In the genomic region with DNA sequence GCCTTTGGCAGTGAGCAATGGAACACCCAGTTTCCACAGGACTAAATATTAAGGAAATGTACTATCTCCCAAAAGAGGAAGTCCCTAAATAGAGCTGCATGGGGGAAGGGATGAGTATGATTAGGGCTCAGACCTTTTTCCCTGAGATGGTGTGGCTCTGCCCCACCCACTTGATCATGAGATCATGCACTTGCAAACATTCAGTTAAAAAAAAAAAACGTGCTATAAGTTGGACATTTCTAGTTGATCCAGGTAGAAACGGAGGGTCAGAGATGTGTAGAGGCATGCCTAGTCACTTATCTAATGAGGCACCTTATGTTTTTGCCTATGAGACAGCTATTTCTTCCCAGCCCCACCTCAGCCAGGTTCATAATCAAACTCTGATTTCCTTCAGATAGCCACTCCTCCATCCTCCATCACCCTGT, we compare ENCODE assay signal across 1 cellular context.
TF ChIP-seq lines count a peak whose summit lies in the region.

No MANE protein-coding gene starts in this region.

TF ChIP-seq in K562, 482 proteins besides CTCF, POLR2A, EP300 and RAD21 (continued from another document and continues in another):
- TF ChIP-seq, protein P1, sequence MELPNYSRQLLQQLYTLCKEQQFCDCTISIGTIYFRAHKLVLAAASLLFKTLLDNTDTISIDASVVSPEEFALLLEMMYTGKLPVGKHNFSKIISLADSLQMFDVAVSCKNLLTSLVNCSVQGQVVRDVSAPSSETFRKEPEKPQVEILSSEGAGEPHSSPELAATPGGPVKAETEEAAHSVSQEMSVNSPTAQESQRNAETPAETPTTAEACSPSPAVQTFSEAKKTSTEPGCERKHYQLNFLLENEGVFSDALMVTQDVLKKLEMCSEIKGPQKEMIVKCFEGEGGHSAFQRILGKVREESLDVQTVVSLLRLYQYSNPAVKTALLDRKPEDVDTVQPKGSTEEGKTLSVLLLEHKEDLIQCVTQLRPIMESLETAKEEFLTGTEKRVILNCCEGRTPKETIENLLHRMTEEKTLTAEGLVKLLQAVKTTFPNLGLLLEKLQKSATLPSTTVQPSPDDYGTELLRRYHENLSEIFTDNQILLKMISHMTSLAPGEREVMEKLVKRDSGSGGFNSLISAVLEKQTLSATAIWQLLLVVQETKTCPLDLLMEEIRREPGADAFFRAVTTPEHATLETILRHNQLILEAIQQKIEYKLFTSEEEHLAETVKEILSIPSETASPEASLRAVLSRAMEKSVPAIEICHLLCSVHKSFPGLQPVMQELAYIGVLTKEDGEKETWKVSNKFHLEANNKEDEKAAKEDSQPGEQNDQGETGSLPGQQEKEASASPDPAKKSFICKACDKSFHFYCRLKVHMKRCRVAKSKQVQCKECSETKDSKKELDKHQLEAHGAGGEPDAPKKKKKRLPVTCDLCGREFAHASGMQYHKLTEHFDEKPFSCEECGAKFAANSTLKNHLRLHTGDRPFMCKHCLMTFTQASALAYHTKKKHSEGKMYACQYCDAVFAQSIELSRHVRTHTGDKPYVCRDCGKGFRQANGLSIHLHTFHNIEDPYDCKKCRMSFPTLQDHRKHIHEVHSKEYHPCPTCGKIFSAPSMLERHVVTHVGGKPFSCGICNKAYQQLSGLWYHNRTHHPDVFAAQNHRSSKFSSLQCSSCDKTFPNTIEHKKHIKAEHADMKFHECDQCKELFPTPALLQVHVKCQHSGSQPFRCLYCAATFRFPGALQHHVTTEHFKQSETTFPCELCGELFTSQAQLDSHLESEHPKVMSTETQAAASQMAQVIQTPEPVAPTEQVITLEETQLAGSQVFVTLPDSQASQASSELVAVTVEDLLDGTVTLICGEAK (IDR thresholded peaks at IDR 0.05), result no peak
- TF ChIP-seq, protein P1 (CRISPR knock-in tag; IDR thresholded peaks at IDR 0.05), result no peak
- TF ChIP-seq JUN (IDR thresholded peaks at IDR 0.05; ENCODE audit: borderline replicate concordance, low read depth, low read length), result peak; percentile 57; the same call in 1 of the 2 replicates
- TF ChIP-seq JUN (CRISPR knock-in tag; IDR thresholded peaks at IDR 0.05; ENCODE audit: borderline replicate concordance), result no peak
- TF ChIP-seq NCOR1 (IDR thresholded peaks at IDR 0.05), result peak; percentile 36
- 0 out of 2 replicates have a peak, but pooled peaks have one; percentile 40 for TF ChIP-seq MITF (IDR thresholded peaks at IDR 0.05)
- peak; percentile 81 for TF ChIP-seq ATF7 (IDR thresholded peaks at IDR 0.05)
- TF ChIP-seq SMARCE1 (IDR thresholded peaks at IDR 0.05), result peak; percentile 87
- TF ChIP-seq ZBTB11 (CRISPR knock-in tag; IDR thresholded peaks at IDR 0.05), result 0 out of 6 replicates have a peak, but pooled peaks of 1 of the 3 experiments have one; percentile 44
- peak; percentile 58; the same call in 1 of the 2 replicates for TF ChIP-seq MAFF (IDR thresholded peaks at IDR 0.05; ENCODE audit: low read length)
- 0 out of 2 replicates have a peak, but pooled peaks have one; percentile 9 for TF ChIP-seq TCF15 (CRISPR knock-in tag; IDR thresholded peaks at IDR 0.05)
- peak in 1 of 2 experiments; percentile 89; a peak in 2 of 4 replicates for TF ChIP-seq SRF (CRISPR knock-in tag; IDR thresholded peaks at IDR 0.05)
- TF ChIP-seq, protein P2, sequence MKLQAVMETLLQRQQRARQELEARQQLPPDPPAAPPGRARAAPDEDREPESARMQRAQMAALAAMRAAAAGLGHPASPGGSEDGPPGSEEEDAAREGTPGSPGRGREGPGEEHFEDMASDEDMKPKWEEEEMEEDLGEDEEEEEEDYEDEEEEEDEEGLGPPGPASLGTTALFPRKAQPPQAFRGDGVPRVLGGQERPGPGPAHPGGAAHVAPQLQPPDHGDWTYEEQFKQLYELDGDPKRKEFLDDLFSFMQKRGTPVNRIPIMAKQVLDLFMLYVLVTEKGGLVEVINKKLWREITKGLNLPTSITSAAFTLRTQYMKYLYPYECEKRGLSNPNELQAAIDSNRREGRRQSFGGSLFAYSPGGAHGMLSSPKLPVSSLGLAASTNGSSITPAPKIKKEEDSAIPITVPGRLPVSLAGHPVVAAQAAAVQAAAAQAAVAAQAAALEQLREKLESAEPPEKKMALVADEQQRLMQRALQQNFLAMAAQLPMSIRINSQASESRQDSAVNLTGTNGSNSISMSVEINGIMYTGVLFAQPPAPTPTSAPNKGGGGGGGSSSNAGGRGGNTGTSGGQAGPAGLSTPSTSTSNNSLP (IDR thresholded peaks at IDR 0.05; ENCODE audit: borderline replicate concordance, low read depth, low read length), result peak; percentile 81
- peak in 1 of 2 experiments; percentile 54; a peak in 1 of 3 replicates for TF ChIP-seq CBX3 (IDR thresholded peaks at IDR 0.05; ENCODE audit: borderline replicate concordance in 1 of 2, low read length in 2 of 2)
- TF ChIP-seq, protein P3, sequence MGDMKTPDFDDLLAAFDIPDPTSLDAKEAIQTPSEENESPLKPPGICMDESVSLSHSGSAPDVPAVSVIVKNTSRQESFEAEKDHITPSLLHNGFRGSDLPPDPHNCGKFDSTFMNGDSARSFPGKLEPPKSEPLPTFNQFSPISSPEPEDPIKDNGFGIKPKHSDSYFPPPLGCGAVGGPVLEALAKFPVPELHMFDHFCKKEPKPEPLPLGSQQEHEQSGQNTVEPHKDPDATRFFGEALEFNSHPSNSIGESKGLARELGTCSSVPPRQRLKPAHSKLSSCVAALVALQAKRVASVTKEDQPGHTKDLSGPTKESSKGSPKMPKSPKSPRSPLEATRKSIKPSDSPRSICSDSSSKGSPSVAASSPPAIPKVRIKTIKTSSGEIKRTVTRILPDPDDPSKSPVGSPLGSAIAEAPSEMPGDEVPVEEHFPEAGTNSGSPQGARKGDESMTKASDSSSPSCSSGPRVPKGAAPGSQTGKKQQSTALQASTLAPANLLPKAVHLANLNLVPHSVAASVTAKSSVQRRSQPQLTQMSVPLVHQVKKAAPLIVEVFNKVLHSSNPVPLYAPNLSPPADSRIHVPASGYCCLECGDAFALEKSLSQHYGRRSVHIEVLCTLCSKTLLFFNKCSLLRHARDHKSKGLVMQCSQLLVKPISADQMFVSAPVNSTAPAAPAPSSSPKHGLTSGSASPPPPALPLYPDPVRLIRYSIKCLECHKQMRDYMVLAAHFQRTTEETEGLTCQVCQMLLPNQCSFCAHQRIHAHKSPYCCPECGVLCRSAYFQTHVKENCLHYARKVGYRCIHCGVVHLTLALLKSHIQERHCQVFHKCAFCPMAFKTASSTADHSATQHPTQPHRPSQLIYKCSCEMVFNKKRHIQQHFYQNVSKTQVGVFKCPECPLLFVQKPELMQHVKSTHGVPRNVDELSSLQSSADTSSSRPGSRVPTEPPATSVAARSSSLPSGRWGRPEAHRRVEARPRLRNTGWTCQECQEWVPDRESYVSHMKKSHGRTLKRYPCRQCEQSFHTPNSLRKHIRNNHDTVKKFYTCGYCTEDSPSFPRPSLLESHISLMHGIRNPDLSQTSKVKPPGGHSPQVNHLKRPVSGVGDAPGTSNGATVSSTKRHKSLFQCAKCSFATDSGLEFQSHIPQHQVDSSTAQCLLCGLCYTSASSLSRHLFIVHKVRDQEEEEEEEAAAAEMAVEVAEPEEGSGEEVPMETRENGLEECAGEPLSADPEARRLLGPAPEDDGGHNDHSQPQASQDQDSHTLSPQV (IDR thresholded peaks at IDR 0.05), result no peak
- peak; percentile 32 for TF ChIP-seq SMARCB1 (IDR thresholded peaks at IDR 0.05; ENCODE audit: insufficient read length, low read depth)
- TF ChIP-seq NFE2 (IDR thresholded peaks at IDR 0.05; ENCODE audit: low read depth), result peak; percentile 80
- TF ChIP-seq CXXC5 (CRISPR knock-in tag; IDR thresholded peaks at IDR 0.05), result peak; percentile 38; the same call in 1 of the 2 replicates
- TF ChIP-seq ZFP1 (CRISPR knock-in tag; IDR thresholded peaks at IDR 0.05), result no peak
- TF ChIP-seq TGIF2 (CRISPR knock-in tag; IDR thresholded peaks at IDR 0.05), result no peak
- peak; percentile 45; the same call in 1 of the 2 replicates for TF ChIP-seq TEAD4 (IDR thresholded peaks at IDR 0.05; ENCODE audit: low read length)
- TF ChIP-seq TEAD4 (CRISPR knock-in tag; IDR thresholded peaks at IDR 0.05; ENCODE audit: borderline replicate concordance), result no peak
- TF ChIP-seq, protein P4, sequence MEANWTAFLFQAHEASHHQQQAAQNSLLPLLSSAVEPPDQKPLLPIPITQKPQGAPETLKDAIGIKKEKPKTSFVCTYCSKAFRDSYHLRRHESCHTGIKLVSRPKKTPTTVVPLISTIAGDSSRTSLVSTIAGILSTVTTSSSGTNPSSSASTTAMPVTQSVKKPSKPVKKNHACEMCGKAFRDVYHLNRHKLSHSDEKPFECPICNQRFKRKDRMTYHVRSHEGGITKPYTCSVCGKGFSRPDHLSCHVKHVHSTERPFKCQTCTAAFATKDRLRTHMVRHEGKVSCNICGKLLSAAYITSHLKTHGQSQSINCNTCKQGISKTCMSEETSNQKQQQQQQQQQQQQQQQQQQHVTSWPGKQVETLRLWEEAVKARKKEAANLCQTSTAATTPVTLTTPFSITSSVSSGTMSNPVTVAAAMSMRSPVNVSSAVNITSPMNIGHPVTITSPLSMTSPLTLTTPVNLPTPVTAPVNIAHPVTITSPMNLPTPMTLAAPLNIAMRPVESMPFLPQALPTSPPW (CRISPR knock-in tag; IDR thresholded peaks at IDR 0.05), result peak; percentile 54; the same call in 1 of the 2 replicates
- no peak for TF ChIP-seq ZNF174 (CRISPR knock-in tag; IDR thresholded peaks at IDR 0.05)
- no peak for TF ChIP-seq CBFB (CRISPR knock-in tag; IDR thresholded peaks at IDR 0.05)
- peak; percentile 22; the same call in 1 of the 2 replicates for TF ChIP-seq STAT5A (IDR thresholded peaks at IDR 0.05; ENCODE audit: borderline replicate concordance, low read length)
- TF ChIP-seq FOSL1 (tag; conservative IDR thresholded peaks at IDR 0.05), result 0 out of 2 replicates have a peak, but pooled peaks have one; percentile 35
- TF ChIP-seq ZNF263 (CRISPR knock-in tag; IDR thresholded peaks at IDR 0.05; ENCODE audit: borderline replicate concordance), result no peak
- TF ChIP-seq BCL6 (CRISPR knock-in tag; IDR thresholded peaks at IDR 0.05), result no peak
- peak in 1 of 2 experiments; percentile 57; a peak in 2 of 4 replicates for TF ChIP-seq MAZ (CRISPR knock-in tag; conservative IDR thresholded peaks at IDR 0.05 in 1 of 2, IDR thresholded peaks at IDR 0.05 in 1 of 2)
- TF ChIP-seq KDM1A (IDR thresholded peaks at IDR 0.05), result peak; percentile 61 to 63; a peak in 3 of 4 replicates
- TF ChIP-seq SOX6 (IDR thresholded peaks at IDR 0.05), result peak; percentile 44
